ENCODE assay signal across 1 cellular context in genomic region chr2:70111752-70112591, GRCh38.
TF ChIP-seq lines count a peak whose summit lies in the region.

No MANE protein-coding gene starts in this region.

TF ChIP-seq in HepG2, 621 proteins besides CTCF, POLR2A, EP300 and RAD21 (continued from another document and continues in another):
- TF ChIP-seq, protein P1, sequence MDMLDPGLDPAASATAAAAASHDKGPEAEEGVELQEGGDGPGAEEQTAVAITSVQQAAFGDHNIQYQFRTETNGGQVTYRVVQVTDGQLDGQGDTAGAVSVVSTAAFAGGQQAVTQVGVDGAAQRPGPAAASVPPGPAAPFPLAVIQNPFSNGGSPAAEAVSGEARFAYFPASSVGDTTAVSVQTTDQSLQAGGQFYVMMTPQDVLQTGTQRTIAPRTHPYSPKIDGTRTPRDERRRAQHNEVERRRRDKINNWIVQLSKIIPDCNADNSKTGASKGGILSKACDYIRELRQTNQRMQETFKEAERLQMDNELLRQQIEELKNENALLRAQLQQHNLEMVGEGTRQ (IDR thresholded peaks at IDR 0.05; ENCODE audit: low read depth, low read length) = no peak
- TF ChIP-seq, protein P1 (CRISPR knock-in tag; IDR thresholded peaks at IDR 0.05; ENCODE audit: borderline replicate concordance) = no peak
- TF ChIP-seq ATM (IDR thresholded peaks at IDR 0.05; ENCODE audit: borderline replicate concordance) (no peak), ZNF644 (CRISPR knock-in tag; IDR thresholded peaks at IDR 0.05; ENCODE audit: low read depth) (no peak), HOXA3 (CRISPR knock-in tag; IDR thresholded peaks at IDR 0.05) (peak; percentile 45; the same call in 1 of the 2 replicates), PHF8 (CRISPR knock-in tag; IDR thresholded peaks at IDR 0.05) (no peak; the same call in 1 of the 2 replicates), RBM39 (IDR thresholded peaks at IDR 0.05; ENCODE audit: low read depth, low read length, poor library complexity, severe bottlenecking) (no peak), JDP2 (CRISPR knock-in tag; IDR thresholded peaks at IDR 0.05; ENCODE audit: borderline replicate concordance) (no peak), SOX5 (CRISPR knock-in tag; IDR thresholded peaks at IDR 0.05; ENCODE audit: borderline replicate concordance) (no peak), ZNF775 (CRISPR knock-in tag; IDR thresholded peaks at IDR 0.05; ENCODE audit: borderline replicate concordance) (no peak), ZNF263 (CRISPR knock-in tag; IDR thresholded peaks at IDR 0.05) (peak; percentile 91), MNT (IDR thresholded peaks at IDR 0.05) (no peak), GABPB1 (CRISPR knock-in tag; IDR thresholded peaks at IDR 0.05) (no peak), DNMT3B (CRISPR knock-in tag; conservative IDR thresholded peaks at IDR 0.05) (no peak), ETV5 (CRISPR knock-in tag; IDR thresholded peaks at IDR 0.05; ENCODE audit: borderline replicate concordance) (peak; percentile 33; the same call in 1 of the 2 replicates), NFYB (CRISPR knock-in tag; IDR thresholded peaks at IDR 0.05) (no peak), REL (CRISPR knock-in tag; conservative IDR thresholded peaks at IDR 0.05) (no peak), TRAFD1 (CRISPR knock-in tag; IDR thresholded peaks at IDR 0.05; ENCODE audit: borderline replicate concordance) (no peak), GMEB2 (CRISPR knock-in tag; IDR thresholded peaks at IDR 0.05; ENCODE audit: low read depth) (no peak), ZNF556 (CRISPR knock-in tag; IDR thresholded peaks at IDR 0.05; ENCODE audit: borderline replicate concordance) (peak; percentile 71; the same call in 1 of the 2 replicates), DMAP1 (CRISPR knock-in tag; IDR thresholded peaks at IDR 0.05) (peak; percentile 28; the same call in 1 of the 2 replicates), HMGA1 (CRISPR knock-in tag; conservative IDR thresholded peaks at IDR 0.05) (no peak), ZNF816 (CRISPR knock-in tag; IDR thresholded peaks at IDR 0.05; ENCODE audit: borderline replicate concordance) (no peak), NR2F1 (CRISPR knock-in tag; IDR thresholded peaks at IDR 0.05) (no peak), ARHGAP35 (CRISPR knock-in tag; IDR thresholded peaks at IDR 0.05; ENCODE audit: borderline replicate concordance) (no peak), GABPA (IDR thresholded peaks at IDR 0.05; ENCODE audit: low read depth, low read length) (no peak), GABPA (CRISPR knock-in tag; IDR thresholded peaks at IDR 0.05; ENCODE audit: low read depth) (no peak), ZNF549 (CRISPR knock-in tag; IDR thresholded peaks at IDR 0.05) (no peak), ZBTB44 (CRISPR knock-in tag; IDR thresholded peaks at IDR 0.05) (no peak), STAT5B (CRISPR knock-in tag; IDR thresholded peaks at IDR 0.05) (no peak), SYNCRIP (IDR thresholded peaks at IDR 0.05; ENCODE audit: insufficient read depth, low read depth, low read length) (no peak), ZNF292 (CRISPR knock-in tag; IDR thresholded peaks at IDR 0.05; ENCODE audit: borderline replicate concordance, low read depth) (peak; percentile 54; the same call in 1 of the 2 replicates), SATB2 (CRISPR knock-in tag; IDR thresholded peaks at IDR 0.05) (no peak), PITX1 (CRISPR knock-in tag; IDR thresholded peaks at IDR 0.05) (no peak), ZBTB39 (CRISPR knock-in tag; IDR thresholded peaks at IDR 0.05) (no peak), ZNF607 (CRISPR knock-in tag; IDR thresholded peaks at IDR 0.05; ENCODE audit: borderline replicate concordance) (no peak)
- TF ChIP-seq, protein P2, sequence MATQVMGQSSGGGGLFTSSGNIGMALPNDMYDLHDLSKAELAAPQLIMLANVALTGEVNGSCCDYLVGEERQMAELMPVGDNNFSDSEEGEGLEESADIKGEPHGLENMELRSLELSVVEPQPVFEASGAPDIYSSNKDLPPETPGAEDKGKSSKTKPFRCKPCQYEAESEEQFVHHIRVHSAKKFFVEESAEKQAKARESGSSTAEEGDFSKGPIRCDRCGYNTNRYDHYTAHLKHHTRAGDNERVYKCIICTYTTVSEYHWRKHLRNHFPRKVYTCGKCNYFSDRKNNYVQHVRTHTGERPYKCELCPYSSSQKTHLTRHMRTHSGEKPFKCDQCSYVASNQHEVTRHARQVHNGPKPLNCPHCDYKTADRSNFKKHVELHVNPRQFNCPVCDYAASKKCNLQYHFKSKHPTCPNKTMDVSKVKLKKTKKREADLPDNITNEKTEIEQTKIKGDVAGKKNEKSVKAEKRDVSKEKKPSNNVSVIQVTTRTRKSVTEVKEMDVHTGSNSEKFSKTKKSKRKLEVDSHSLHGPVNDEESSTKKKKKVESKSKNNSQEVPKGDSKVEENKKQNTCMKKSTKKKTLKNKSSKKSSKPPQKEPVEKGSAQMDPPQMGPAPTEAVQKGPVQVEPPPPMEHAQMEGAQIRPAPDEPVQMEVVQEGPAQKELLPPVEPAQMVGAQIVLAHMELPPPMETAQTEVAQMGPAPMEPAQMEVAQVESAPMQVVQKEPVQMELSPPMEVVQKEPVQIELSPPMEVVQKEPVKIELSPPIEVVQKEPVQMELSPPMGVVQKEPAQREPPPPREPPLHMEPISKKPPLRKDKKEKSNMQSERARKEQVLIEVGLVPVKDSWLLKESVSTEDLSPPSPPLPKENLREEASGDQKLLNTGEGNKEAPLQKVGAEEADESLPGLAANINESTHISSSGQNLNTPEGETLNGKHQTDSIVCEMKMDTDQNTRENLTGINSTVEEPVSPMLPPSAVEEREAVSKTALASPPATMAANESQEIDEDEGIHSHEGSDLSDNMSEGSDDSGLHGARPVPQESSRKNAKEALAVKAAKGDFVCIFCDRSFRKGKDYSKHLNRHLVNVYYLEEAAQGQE (IDR thresholded peaks at IDR 0.05; ENCODE audit: borderline replicate concordance in 1 of 2, low read depth in 1 of 2, low read length in 2 of 2) = no peak
- TF ChIP-seq, protein P3, sequence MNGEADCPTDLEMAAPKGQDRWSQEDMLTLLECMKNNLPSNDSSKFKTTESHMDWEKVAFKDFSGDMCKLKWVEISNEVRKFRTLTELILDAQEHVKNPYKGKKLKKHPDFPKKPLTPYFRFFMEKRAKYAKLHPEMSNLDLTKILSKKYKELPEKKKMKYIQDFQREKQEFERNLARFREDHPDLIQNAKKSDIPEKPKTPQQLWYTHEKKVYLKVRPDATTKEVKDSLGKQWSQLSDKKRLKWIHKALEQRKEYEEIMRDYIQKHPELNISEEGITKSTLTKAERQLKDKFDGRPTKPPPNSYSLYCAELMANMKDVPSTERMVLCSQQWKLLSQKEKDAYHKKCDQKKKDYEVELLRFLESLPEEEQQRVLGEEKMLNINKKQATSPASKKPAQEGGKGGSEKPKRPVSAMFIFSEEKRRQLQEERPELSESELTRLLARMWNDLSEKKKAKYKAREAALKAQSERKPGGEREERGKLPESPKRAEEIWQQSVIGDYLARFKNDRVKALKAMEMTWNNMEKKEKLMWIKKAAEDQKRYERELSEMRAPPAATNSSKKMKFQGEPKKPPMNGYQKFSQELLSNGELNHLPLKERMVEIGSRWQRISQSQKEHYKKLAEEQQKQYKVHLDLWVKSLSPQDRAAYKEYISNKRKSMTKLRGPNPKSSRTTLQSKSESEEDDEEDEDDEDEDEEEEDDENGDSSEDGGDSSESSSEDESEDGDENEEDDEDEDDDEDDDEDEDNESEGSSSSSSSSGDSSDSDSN (CRISPR knock-in tag; IDR thresholded peaks at IDR 0.05) = no peak
- TF ChIP-seq, protein P4, sequence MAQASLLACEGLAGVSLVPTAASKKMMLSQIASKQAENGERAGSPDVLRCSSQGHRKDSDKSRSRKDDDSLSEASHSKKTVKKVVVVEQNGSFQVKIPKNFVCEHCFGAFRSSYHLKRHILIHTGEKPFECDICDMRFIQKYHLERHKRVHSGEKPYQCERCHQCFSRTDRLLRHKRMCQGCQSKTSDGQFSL (CRISPR knock-in tag; IDR thresholded peaks at IDR 0.05) = peak; percentile 71; the same call in 1 of the 2 replicates
- TF ChIP-seq, protein P5, sequence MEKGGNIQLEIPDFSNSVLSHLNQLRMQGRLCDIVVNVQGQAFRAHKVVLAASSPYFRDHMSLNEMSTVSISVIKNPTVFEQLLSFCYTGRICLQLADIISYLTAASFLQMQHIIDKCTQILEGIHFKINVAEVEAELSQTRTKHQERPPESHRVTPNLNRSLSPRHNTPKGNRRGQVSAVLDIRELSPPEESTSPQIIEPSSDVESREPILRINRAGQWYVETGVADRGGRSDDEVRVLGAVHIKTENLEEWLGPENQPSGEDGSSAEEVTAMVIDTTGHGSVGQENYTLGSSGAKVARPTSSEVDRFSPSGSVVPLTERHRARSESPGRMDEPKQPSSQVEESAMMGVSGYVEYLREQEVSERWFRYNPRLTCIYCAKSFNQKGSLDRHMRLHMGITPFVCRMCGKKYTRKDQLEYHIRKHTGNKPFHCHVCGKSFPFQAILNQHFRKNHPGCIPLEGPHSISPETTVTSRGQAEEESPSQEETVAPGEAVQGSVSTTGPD (CRISPR knock-in tag; IDR thresholded peaks at IDR 0.05) = no peak
- TF ChIP-seq, protein P6, sequence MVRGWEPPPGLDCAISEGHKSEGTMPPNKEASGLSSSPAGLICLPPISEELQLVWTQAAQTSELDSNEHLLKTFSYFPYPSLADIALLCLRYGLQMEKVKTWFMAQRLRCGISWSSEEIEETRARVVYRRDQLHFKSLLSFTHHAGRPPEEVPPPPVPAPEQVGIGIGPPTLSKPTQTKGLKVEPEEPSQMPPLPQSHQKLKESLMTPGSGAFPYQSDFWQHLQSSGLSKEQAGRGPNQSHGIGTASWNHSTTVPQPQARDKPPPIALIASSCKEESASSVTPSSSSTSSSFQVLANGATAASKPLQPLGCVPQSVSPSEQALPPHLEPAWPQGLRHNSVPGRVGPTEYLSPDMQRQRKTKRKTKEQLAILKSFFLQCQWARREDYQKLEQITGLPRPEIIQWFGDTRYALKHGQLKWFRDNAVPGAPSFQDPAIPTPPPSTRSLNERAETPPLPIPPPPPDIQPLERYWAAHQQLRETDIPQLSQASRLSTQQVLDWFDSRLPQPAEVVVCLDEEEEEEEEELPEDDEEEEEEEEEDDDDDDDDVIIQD (CRISPR knock-in tag; IDR thresholded peaks at IDR 0.05; ENCODE audit: low read depth) = no peak
